30 cellular contexts compared by ENCODE assay signal in the genomic region with DNA sequence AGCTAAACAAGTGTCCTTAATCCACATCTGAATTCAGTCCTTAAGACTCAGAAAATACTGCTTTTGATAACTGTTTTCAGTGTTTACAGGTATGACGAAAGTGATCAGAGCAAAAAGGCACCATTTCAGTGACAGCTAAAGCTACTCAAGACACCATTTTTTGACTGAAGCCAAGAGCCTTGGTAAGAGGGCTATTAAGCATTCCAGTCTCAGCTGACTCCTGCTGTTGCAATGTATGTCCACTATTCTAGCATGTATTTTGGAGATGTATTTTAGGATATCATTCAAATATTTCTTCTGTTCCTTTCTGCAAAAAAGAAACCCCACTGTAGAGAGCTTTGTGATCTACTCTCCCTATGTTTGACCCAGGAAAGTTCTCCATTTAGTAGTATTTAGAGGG. TPM values are rescaled to one million over a fixed set of nuclear protein-coding genes. Genes with fewer than 3 reads are reported as not detected.
"Had no signal": no experiment of that assay in that cellular context is flagged by ENCODE, and none has a peak within 500 bp of the region (broad histone marks: within the 10 kb centered on the region; RNA-seq: fewer than 3 reads in every experiment).

No MANE protein-coding gene starts in this region.

- H3K9me3 Mint-ChIP-seq: activated CD8-positive, alpha-beta T cell treated with anti-CD3 and anti-CD28 coated beads for 36 hours; activated T-cell treated with anti-CD3 and anti-CD28 coated beads, Interleukin-2, amount 50 U/mL, for 4 hours; activated T-helper 17 cell treated with anti-CD3 and anti-CD28 coated beads, Interleukin-2, amount 50 U/mL, for 72 hours; immature natural killer cell had no signal

- H3K4me1 ChIP-seq: breast epithelium, pancreas, psoas muscle, tibial nerve had no signal

- H3K4me3 Mint-ChIP-seq: activated CD4-positive, alpha-beta T cell treated with anti-CD3 and anti-CD28 coated beads, Interleukin-2, amount 10 ng/mL, durations not matched to agents 7 days and 5 days; activated CD8-positive, alpha-beta T cell treated with anti-CD3 and anti-CD28 coated beads for 36 hours; activated T-cell treated with anti-CD3 and anti-CD28 coated beads, Interleukin-2, amount 50 U/mL, for 4 hours; activated T-helper 17 cell treated with anti-CD3 and anti-CD28 coated beads, Interleukin-2, amount 50 U/mL, for 72 hours; dendritic cell treated with granulocyte-macrophage colony-stimulating factor and Interleukin-4, amounts not matched to agents 40 ng/mL and 50 ng/mL, for 4 days; immature natural killer cell; mesothelial cell of epicardium; naive thymus-derived CD4-positive, alpha-beta T cell had no signal

- H3K4me3 ChIP-seq: breast epithelium, esophagus muscularis mucosa, heart left ventricle, pancreas, psoas muscle, smooth muscle cell, suprapubic skin, tibial nerve had no signal

- H3K36me3 Mint-ChIP-seq: immature natural killer cell; mesothelial cell of epicardium; naive thymus-derived CD4-positive, alpha-beta T cell had no signal

- FAIRE-seq: kidney, pancreas had no signal

- H3K27ac ChIP-seq: breast epithelium, esophagus muscularis mucosa, foreskin keratinocyte, heart left ventricle, pancreas, psoas muscle, suprapubic skin, tibial nerve had no signal

- ATAC-seq: activated CD8-positive, alpha-beta T cell treated with anti-CD3 and anti-CD28 coated beads for 36 hours; activated T-cell treated with anti-CD3 and anti-CD28 coated beads, Interleukin-2, amount 50 U/mL, for 4 hours; activated T-helper 17 cell treated with anti-CD3 and anti-CD28 coated beads, Interleukin-2, amount 50 U/mL, for 72 hours; foreskin keratinocyte; heart left ventricle; left colon; naive thymus-derived CD4-positive, alpha-beta T cell; pancreas; psoas muscle had no signal

- DNase-seq: activated CD4-positive, alpha-beta T cell treated with anti-CD3 and anti-CD28 coated beads for 1 hour; activated CD4-positive, alpha-beta T cell treated with anti-CD3 and anti-CD28 coated beads, Interleukin-2, amount 10 ng/mL, durations not matched to agents 7 days and 5 days; activated CD8-positive, alpha-beta T cell treated with anti-CD3 and anti-CD28 coated beads for 36 hours; activated gamma-delta T cell treated with Interleukin-2 at 50 U/mL for 16 hours; activated naive CD4-positive, alpha-beta T cell treated with anti-CD3 and anti-CD28 coated beads, Interleukin-2, amount 50 U/mL, for 16 hours; activated T-cell treated with anti-CD3 and anti-CD28 coated beads, Interleukin-2, amount 50 U/mL, for 4 hours; amygdala; central memory CD4-positive, alpha-beta T cell; effector CD4-positive, alpha-beta T cell; foreskin keratinocyte; heart left ventricle; hypothalamus; immature natural killer cell; kidney; left colon; naive thymus-derived CD4-positive, alpha-beta T cell; pancreas; psoas muscle; stimulated activated CD4-positive, alpha-beta T cell treated with anti-CD3 and anti-CD28 coated beads, Interleukin-1b, Interleukin-23, amount 100 ng/mL, for 48 hours; stimulated activated CD4-positive, alpha-beta T cell treated with anti-CD3 and anti-CD28 coated beads, Interleukin-4, amount 100 ng/mL, for 4 hours; stimulated activated CD8-positive, alpha-beta memory T cell treated with anti-CD3 and anti-CD28 coated beads, Interleukin-4, amount 100 ng/mL, for 48 hours; stimulated activated naive CD4-positive, alpha-beta T cell had no signal

- H3K27me3 Mint-ChIP-seq: dendritic cell treated with granulocyte-macrophage colony-stimulating factor and Interleukin-4, amounts not matched to agents 40 ng/mL and 50 ng/mL, for 4 days had no signal

- H3K9me3 ChIP-seq: breast epithelium, esophagus muscularis mucosa, heart left ventricle, pancreas, psoas muscle, suprapubic skin, tibial nerve had no signal

- H3K27ac Mint-ChIP-seq: activated CD4-positive, alpha-beta T cell treated with anti-CD3 and anti-CD28 coated beads, Interleukin-2, amount 10 ng/mL, durations not matched to agents 7 days and 5 days; activated CD8-positive, alpha-beta T cell treated with anti-CD3 and anti-CD28 coated beads for 36 hours; activated T-helper 17 cell treated with anti-CD3 and anti-CD28 coated beads, Interleukin-2, amount 50 U/mL, for 72 hours; dendritic cell treated with granulocyte-macrophage colony-stimulating factor and Interleukin-4, amounts not matched to agents 40 ng/mL and 50 ng/mL, for 4 days; immature natural killer cell; mesothelial cell of epicardium; naive thymus-derived CD4-positive, alpha-beta T cell had no signal

- H3K36me3 ChIP-seq: breast epithelium, esophagus muscularis mucosa, heart left ventricle, pancreas, suprapubic skin, tibial nerve had no signal

- H3K4me2 ChIP-seq: smooth muscle cell had no signal

- H3K27me3 ChIP-seq: breast epithelium, foreskin keratinocyte, pancreas, suprapubic skin, tibial nerve had no signal

RNA-seq across cellular contexts. Expression of a gene that starts 4.2 kb away (rescaled TPM):
- total RNA-seq: mesothelial cell of epicardium had no signal
- polyA plus RNA-seq: immature natural killer cell; naive thymus-derived CD4-positive, alpha-beta T cell had no signal
